Comparison of ENCODE assay signal across 8 cellular contexts in the genomic region with DNA sequence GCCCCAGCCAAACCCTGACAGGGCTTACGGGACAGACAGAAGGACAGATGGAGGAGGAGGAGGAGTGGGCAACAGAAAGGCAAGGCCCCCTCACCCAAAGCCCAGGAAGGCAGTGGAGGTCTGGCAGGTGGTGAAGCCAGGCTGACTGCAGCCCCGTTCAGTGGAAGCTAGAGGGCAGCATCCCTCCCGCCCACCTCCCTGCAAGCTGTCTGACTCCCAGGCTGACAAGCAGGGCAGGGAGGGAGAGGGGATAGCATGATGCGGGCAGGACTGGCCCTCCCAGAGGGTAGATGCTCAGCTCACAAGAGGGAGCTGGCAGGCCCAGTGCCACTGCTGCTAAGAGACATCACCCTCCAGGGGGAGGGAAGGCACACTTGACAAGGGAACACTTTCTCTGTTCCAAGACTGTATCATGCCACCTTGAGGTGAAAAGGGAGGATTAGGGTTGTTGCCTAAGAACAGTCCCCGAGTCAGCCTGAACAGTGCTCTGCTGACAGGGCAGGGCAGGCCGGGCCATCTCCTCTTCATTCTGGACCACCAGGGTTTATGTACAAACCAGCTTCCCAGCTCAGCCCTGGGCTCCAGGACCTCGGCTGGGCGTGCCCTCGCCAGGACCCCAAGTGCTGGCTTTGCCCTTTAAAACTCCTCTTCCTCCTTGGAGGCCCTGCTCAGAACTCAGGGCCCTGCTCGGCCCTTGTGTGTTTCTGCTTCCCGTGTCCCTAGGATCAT.
DNase-seq lines count a peak whose midpoint lies in the region; ATAC-seq and TF ChIP-seq lines count a peak whose summit lies in the region.

No MANE protein-coding gene starts in this region.

- H3K27me3 Mint-ChIP-seq in endodermal cell (ENCODE audit: insufficient read depth) (no peaks in the 10 kb centered on the region), naive B cell (no peaks in the 10 kb centered on the region)

- intact Hi-C loops in testis (cut with DNase I; ENCODE audit: low total_unique reads): no loop called here

- no peaks in the 10 kb centered on the region for H3K9me3 Mint-ChIP-seq in endodermal cell
- H3K9me3 Mint-ChIP-seq in naive B cell: no peaks in the 10 kb centered on the region

- H3K4me1 Mint-ChIP-seq in endodermal cell (no peaks in the 10 kb centered on the region), naive B cell (peaks cover 5 to 12% (median 6%) of the 10 kb centered on the region in 3 donors)

- H3K27ac ChIP-seq in endodermal cell (ENCODE audit: low read depth, low read length): no peak overlapping the region
- H3K27ac ChIP-seq in testis: no peak overlapping the region

- no peak for TF ChIP-seq POLR2A in testis (IDR thresholded peaks at IDR 0.05)

- H3K9me3 ChIP-seq in endodermal cell (ENCODE audit: control insufficient read depth, low read length): no peaks in the 10 kb centered on the region
- H3K9me3 ChIP-seq in testis: no peaks in the 10 kb centered on the region

- H3K4me1 ChIP-seq in endodermal cell (ENCODE audit: control insufficient read depth, insufficient read depth, low read length): no peaks in the 10 kb centered on the region
- peaks cover 7% of the 10 kb centered on the region for H3K4me1 ChIP-seq in testis

- peak; percentile 54 for ATAC-seq in GM18499 (IDR thresholded peaks at IDR 0.05; ENCODE audit: insufficient read depth, unreplicated experiment)
- ATAC-seq in HG02763 (IDR thresholded peaks at IDR 0.05; ENCODE audit: unreplicated experiment): peak; percentile 55
- peak; percentile 45 to 50 for ATAC-seq in naive B cell (ENCODE audit: low read depth in 2 of 2)

- H3K36me3 ChIP-seq in endodermal cell (ENCODE audit: control insufficient read depth, insufficient read depth, low read length) (no peaks in the 10 kb centered on the region), testis (ENCODE audit: low read depth, missing control alignments) (no peaks in the 10 kb centered on the region)

- H3K27me3 ChIP-seq in endodermal cell (ENCODE audit: control insufficient read depth, insufficient read depth, low read length, poor library complexity, severe bottlenecking) (no peaks in the 10 kb centered on the region), testis (no peaks in the 10 kb centered on the region)

- WGBS in endodermal cell (ENCODE audit: insufficient coverage in 1 of 2, insufficient read length in 1 of 2), 2 experiments: 64 to 90% methylated on average over 5 to 11 of the region's 11 CpGs
- WGBS in testis, 2 donors: 78 to 81% methylated on average over 10 to 11 of the region's 11 CpGs

- H3K36me3 Mint-ChIP-seq in endodermal cell (ENCODE audit: low read depth) (peaks cover under 1% of the 10 kb centered on the region), naive B cell (no peaks in the 10 kb centered on the region)

- no peak overlapping the region for H3K9ac ChIP-seq in endodermal cell (ENCODE audit: extremely low read depth, low read length, poor library complexity, severe bottlenecking)

- peak; percentile 92 for TF ChIP-seq CTCF in endodermal cell (conservative IDR thresholded peaks at IDR 0.05)
- TF ChIP-seq CTCF in testis (IDR thresholded peaks at IDR 0.05): peak in 2 of 3 experiments; percentile 44 to 49

- DNase-seq in AG08396 (ENCODE audit: low spot score) (peak; percentile 79), NCI-H1694 treated with DMSO at 0.1 percent for 48 hours (lab: John Stamatoyannopoulos, UW) (peak; percentile 53), endodermal cell (peak; percentile 93), naive B cell (peak; percentile 27), testis (peak; percentile 52)
- DNase-seq in activated CD4-positive, alpha-beta T cell treated with anti-CD3 and anti-CD28 coated beads, Interleukin-2, amount 50 U/mL, for 1 hour: peak; percentile 47

- H3K4me3 ChIP-seq in endodermal cell (ENCODE audit: low read length) (no peak overlapping the region), testis (no peak overlapping the region)

- no peak overlapping the region for H3K27ac Mint-ChIP-seq in endodermal cell
- peak overlapping the region in 1 of 6 donors; percentile 44 for H3K27ac Mint-ChIP-seq in naive B cell

- H3K4me3 Mint-ChIP-seq in endodermal cell (no peak overlapping the region), naive B cell (peak overlapping the region in 1 of 8 donors; percentile 30)

Comparison
In these comparisons a context has a peak if more than half of its experiments do, and no peak if none do; other contexts are left out.
1. DNase-seq: peak in every context shown above with its lines; median percentile 93 in endodermal cell; 79 in AG08396; 53 in NCI-H1694 treated with DMSO at 0.1 percent for 48 hours; 52 in testis; 47 in activated CD4-positive, alpha-beta T cell treated with anti-CD3 and anti-CD28 coated beads, Interleukin-2, amount 50 U/mL, for 1 hour; 27 in naive B cell.